Comparison of ENCODE assay signal across 16 cellular contexts in genomic region chr17:7714721-7715594, GRCh38. TPM values are rescaled to one million over a fixed set of nuclear protein-coding genes. Genes with fewer than 3 reads are reported as not detected.
DNase-seq lines count a peak whose midpoint lies in the region; TF ChIP-seq lines count a peak whose summit lies in the region.
"Had no signal": no experiment of that assay in that cellular context is flagged by ENCODE, and none has a peak within 500 bp of the region (broad histone marks: within the 10 kb centered on the region; RNA-seq: fewer than 3 reads in every experiment).

No MANE protein-coding gene starts in this region.

- H3K9ac ChIP-seq in BLaER1 treated with 17β-estradiol and CSF1 and Interleukin-3, amounts not matched to agents 10 nM and 100 nM: peak overlapping the region in 3 of 11 experiments; percentile 16 to 44 (median 25); a peak in 2 of 22 replicates
- H3K9ac ChIP-seq: KMS-11, SK-N-SH had no signal

- H3K27ac ChIP-seq in BLaER1 treated with 17β-estradiol and CSF1 and Interleukin-3, amounts not matched to agents 10 nM and 100 nM: no peak overlapping the region
- no peak overlapping the region for H3K27ac ChIP-seq in osteoblast (ENCODE audit: low read depth, low read length)
- H3K27ac ChIP-seq in left ventricle myocardium inferior (replicated peaks): no peak overlapping the region
- H3K27ac ChIP-seq: KMS-11 had no signal

- no peak for TF ChIP-seq CTCF in glutamatergic neuron (IDR thresholded peaks at IDR 0.05; ENCODE audit: partially characterized antibody, unreplicated experiment)
- no peak for TF ChIP-seq CTCF in osteoblast (IDR thresholded peaks at IDR 0.05; ENCODE audit: extremely low read depth, low read depth, low read length)
- no peak for TF ChIP-seq CTCF in left ventricle myocardium inferior (IDR thresholded peaks at IDR 0.05; ENCODE audit: borderline replicate concordance)

- H3K36me3 Mint-ChIP-seq in glutamatergic neuron (ENCODE audit: unreplicated experiment): no peaks in the 10 kb centered on the region

- DNase-seq in NCI-H69 (lab: John Stamatoyannopoulos, UW): peak; percentile 20
- DNase-seq in glutamatergic neuron: no peak
- peak; percentile 50 for DNase-seq in osteoblast (ENCODE audit: insufficient read length, low spot score, missing footprints)
- no peak for DNase-seq in left ventricle myocardium inferior
- DNase-seq in NCI-H1105 (lab: John Stamatoyannopoulos, UW): no peak
- DNase-seq in glomerular visceral epithelial cell (ENCODE audit: extremely low spot score): no peak
- DNase-seq: DMS79, NCI-H1436, NCI-H1930, NCI-H446 treated with DMSO at 0.1 percent for 48 hours, RPMI8226, SHP77 treated with DMSO at 0.1 percent for 48 hours, SK-N-SH had no signal

- no peaks in the 10 kb centered on the region for H3K79me2 ChIP-seq in osteoblast (ENCODE audit: insufficient read depth, low read length)

- no peaks in the 10 kb centered on the region for H3K36me3 ChIP-seq in BLaER1 treated with 17β-estradiol and CSF1 and Interleukin-3, amounts not matched to agents 10 nM and 100 nM
- H3K36me3 ChIP-seq in osteoblast (ENCODE audit: insufficient read depth, low read length) (no peaks in the 10 kb centered on the region), left ventricle myocardium inferior (no peaks in the 10 kb centered on the region)

- intact Hi-C loops in left ventricle myocardium inferior (cut with micrococcal nuclease): no loop called here

- H3K27me3 Mint-ChIP-seq in glutamatergic neuron (ENCODE audit: unreplicated experiment): peaks cover 16% of the 10 kb centered on the region

- peaks cover 45 to 87% (median 82%) of the 10 kb centered on the region in 11 experiments for H3K27me3 ChIP-seq in BLaER1 treated with 17β-estradiol and CSF1 and Interleukin-3, amounts not matched to agents 10 nM and 100 nM
- peaks cover 56% of the 10 kb centered on the region for H3K27me3 ChIP-seq in osteoblast (ENCODE audit: insufficient read depth, low read length)
- peaks cover 74% of the 10 kb centered on the region for H3K27me3 ChIP-seq in left ventricle myocardium inferior (ENCODE audit: low read depth)

- peaks cover 42% of the 10 kb centered on the region for H3K4me1 Mint-ChIP-seq in glutamatergic neuron (ENCODE audit: low read depth, unreplicated experiment)

- peaks cover 50 to 82% (median 72%) of the 10 kb centered on the region in 10 experiments for H3K4me1 ChIP-seq in BLaER1 treated with 17β-estradiol and CSF1 and Interleukin-3, amounts not matched to agents 10 nM and 100 nM
- peaks cover 16% of the 10 kb centered on the region for H3K4me1 ChIP-seq in osteoblast (ENCODE audit: insufficient read depth, low read length)
- H3K4me1 ChIP-seq in left ventricle myocardium inferior: peaks cover 19% of the 10 kb centered on the region

- peak overlapping the region; percentile 36 to 98 (median 93); a peak in 21 of 22 replicates for H3K4me2 ChIP-seq in BLaER1 treated with 17β-estradiol and CSF1 and Interleukin-3, amounts not matched to agents 10 nM and 100 nM
- H3K4me2 ChIP-seq in osteoblast (ENCODE audit: insufficient read depth, low read length): no peak overlapping the region
- H3K4me2 ChIP-seq: KMS-11, SK-N-SH had no signal

- no peaks in the 10 kb centered on the region for H3K9me3 ChIP-seq in BLaER1 treated with 17β-estradiol and CSF1 and Interleukin-3, amounts not matched to agents 10 nM and 100 nM (replicated peaks in 1 of 11)
- H3K9me3 ChIP-seq in osteoblast (ENCODE audit: low read depth, low read length) (no peaks in the 10 kb centered on the region), left ventricle myocardium inferior (replicated peaks) (no peaks in the 10 kb centered on the region)
- H3K9me3 ChIP-seq: SK-N-SH had no signal

- no peaks in the 10 kb centered on the region; a peak in 1 of 22 replicates for H4K20me1 ChIP-seq in BLaER1 treated with 17β-estradiol and CSF1 and Interleukin-3, amounts not matched to agents 10 nM and 100 nM
- H4K20me1 ChIP-seq in osteoblast (ENCODE audit: insufficient read depth, low read length): no peaks in the 10 kb centered on the region

- peaks cover 6% of the 10 kb centered on the region for H3K9me3 Mint-ChIP-seq in glutamatergic neuron (ENCODE audit: unreplicated experiment)

- no peak overlapping the region for H3K4me3 ChIP-seq in BLaER1 treated with 17β-estradiol and CSF1 and Interleukin-3, amounts not matched to agents 10 nM and 100 nM
- H3K4me3 ChIP-seq in osteoblast (ENCODE audit: insufficient read depth, low read length): no peak overlapping the region
- no peak overlapping the region for H3K4me3 ChIP-seq in left ventricle myocardium inferior

- H3K4me3 Mint-ChIP-seq in glutamatergic neuron (ENCODE audit: unreplicated experiment): peak overlapping the region; percentile 89

- no peak overlapping the region for H3K27ac Mint-ChIP-seq in glutamatergic neuron (ENCODE audit: unreplicated experiment)

- no peak overlapping the region for H2AFZ ChIP-seq in osteoblast (ENCODE audit: low read length)

RNA-seq across cellular contexts. Expression of gene DNAH2, which starts 2.6 kb away (rescaled TPM):
- total RNA-seq in glutamatergic neuron (ENCODE audit: unreplicated experiment) (0.07 TPM), osteoblast (under 0.01 and 0.88 TPM in 2 replicates), left ventricle myocardium inferior (0.33 TPM)
- total RNA-seq: HT1080 had no signal

RNA-seq across cellular contexts. Expression of gene EFNB3, which starts 10.0 kb away (rescaled TPM):
- total RNA-seq in glutamatergic neuron (ENCODE audit: unreplicated experiment) (17.9 TPM), osteoblast (1.8 and 2.7 TPM in 2 replicates), left ventricle myocardium inferior (not detected)

RNA-seq across cellular contexts. Expression of gene WRAP53, which starts 26.7 kb away (rescaled TPM):
- total RNA-seq in glutamatergic neuron (ENCODE audit: unreplicated experiment): 19.5 TPM
- 3.5 and 4.3 TPM in 2 replicates for total RNA-seq in osteoblast
- total RNA-seq in left ventricle myocardium inferior: 4.7 TPM

RNA-seq across cellular contexts. Expression of gene TP53, which starts 27.7 kb away (rescaled TPM):
- 38.2 TPM for total RNA-seq in glutamatergic neuron (ENCODE audit: unreplicated experiment)
- 63.9 and 71.3 TPM in 2 replicates for total RNA-seq in osteoblast
- 11.7 TPM for total RNA-seq in left ventricle myocardium inferior

Comparison
In these comparisons a context has a peak if more than half of its experiments do, and no peak if none do; other contexts are left out.
1. DNase-seq: peak in NCI-H69 (single experiment) and osteoblast (single experiment); none in glutamatergic neuron (single experiment), left ventricle myocardium inferior (single experiment), NCI-H1105 (single experiment) and glomerular visceral epithelial cell (single experiment).